Comparison of ENCODE assay signal across 9 cellular contexts in the genomic region with DNA sequence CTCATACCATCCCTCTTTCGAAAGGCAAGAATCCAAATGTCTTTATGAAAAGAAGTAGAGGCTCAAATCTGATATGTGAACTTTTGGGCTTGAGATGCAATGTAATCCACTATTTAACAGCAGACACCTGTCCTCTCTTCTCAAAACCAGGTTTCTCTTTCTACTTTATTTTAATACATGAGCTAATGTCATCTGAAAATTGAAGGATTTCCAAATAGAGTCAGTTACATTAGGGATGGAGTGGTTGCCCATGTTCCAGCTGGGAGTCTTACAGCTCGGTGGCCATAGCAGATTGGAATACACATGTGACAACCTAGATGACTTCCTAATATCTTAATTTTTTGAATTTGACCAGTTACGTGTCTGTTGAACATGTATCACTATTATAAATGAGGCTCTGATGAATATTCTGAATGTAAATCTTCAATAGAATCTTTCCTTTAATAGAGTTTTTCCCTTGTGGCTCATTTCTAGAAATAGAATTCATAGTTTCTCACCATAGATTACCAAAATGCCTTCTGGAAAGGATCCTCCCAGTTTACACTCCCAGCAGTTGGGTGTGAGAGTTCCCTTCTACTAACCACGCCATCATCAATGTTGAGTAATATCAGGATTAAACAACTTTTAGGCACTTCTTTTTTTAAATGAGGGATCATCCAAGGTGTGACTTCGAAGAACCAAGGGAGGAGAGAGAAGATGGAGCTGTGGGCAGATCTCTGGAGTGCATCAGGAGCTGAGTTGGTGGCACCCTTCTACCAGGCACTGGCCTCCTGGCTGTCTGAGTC.
"Had no signal": no experiment of that assay in that cellular context is flagged by ENCODE, and none has a peak within 500 bp of the region (broad histone marks: within the 10 kb centered on the region; RNA-seq: fewer than 3 reads in every experiment).

No MANE protein-coding gene starts in this region.

- ATAC-seq: HCT116, HepG2 had no signal

- DNase-seq: GOT3, H7, HFFc6, KBM-7 had no signal

- H3K27ac ChIP-seq: HL-60 had no signal

- H3K36me3 Mint-ChIP-seq: IgD-negative memory B cell had no signal

- H3K4me3 Mint-ChIP-seq: HFFc6, IgD-negative memory B cell had no signal

- H3K36me3 ChIP-seq: HAP-1 had no signal

- H3K4me1 ChIP-seq: HAP-1 had no signal

- H3K9me3 Mint-ChIP-seq: HFFc6, IgD-negative memory B cell had no signal

- H3K9me3 ChIP-seq: HAP-1 had no signal

- H3K27ac Mint-ChIP-seq: HFFc6, IgD-negative memory B cell had no signal

- H3K4me3 ChIP-seq: HAP-1 had no signal

- H3K27me3 Mint-ChIP-seq: IgD-negative memory B cell had no signal
